Comparison of ENCODE assay signal across 8 cellular contexts in the genomic region with DNA sequence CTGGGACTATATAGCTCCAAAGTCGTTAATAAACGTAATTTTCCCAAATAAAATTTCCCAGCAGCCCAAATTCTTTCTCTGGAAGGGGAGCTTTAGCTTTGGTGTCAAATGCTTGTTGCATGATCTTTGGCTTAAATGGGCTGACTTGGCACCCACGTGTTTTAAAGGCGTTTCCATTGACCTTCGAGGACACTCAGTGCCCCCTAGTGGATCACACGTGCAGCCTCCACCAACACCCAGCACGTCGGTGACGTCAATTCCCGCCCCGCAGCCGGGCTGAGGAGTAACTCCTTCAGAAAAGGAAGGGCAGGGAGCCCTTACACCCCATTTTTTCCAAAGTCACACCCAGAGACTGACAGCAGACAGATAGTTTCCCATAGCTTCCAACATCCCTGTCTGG.
DNase-seq lines count a peak whose midpoint lies in the region; ATAC-seq, FAIRE-seq and TF ChIP-seq lines count a peak whose summit lies in the region.

No MANE protein-coding gene starts in this region.

- peak overlapping the region; percentile 17 for H3K4me2 ChIP-seq in SU-DHL-6 (ENCODE audit: low read depth, low read length, poor library complexity, severe bottlenecking)

- DNase-seq in Calu3 (peak; percentile 7), GM12891 (ENCODE audit: insufficient read length, low spot score) (no peak), osteocyte (ENCODE audit: extremely low spot score, unreplicated experiment) (no peak), midbrain (lab: John Stamatoyannopoulos, UW) (no peak), EL (no peak), Kasumi-1 (lab: John Stamatoyannopoulos, UW) (no peak)

- FAIRE-seq in GM12891 (lab: Jason Lieb, UNC), result peak; percentile 70

- peak overlapping the region; percentile 15 for H2AFZ ChIP-seq in SU-DHL-6 (ENCODE audit: low read depth, low read length, severe bottlenecking)

- H3K27me3 Mint-ChIP-seq in Calu3 (ENCODE audit: unreplicated experiment) (no peaks in the 10 kb centered on the region), osteocyte (ENCODE audit: unreplicated experiment) (no peaks in the 10 kb centered on the region)

- H3K9me3 Mint-ChIP-seq in Calu3 (ENCODE audit: low read depth, unreplicated experiment) (peaks cover 13% of the 10 kb centered on the region), osteocyte (ENCODE audit: unreplicated experiment) (peaks cover 26% of the 10 kb centered on the region)

- no peaks in the 10 kb centered on the region for H4K20me1 ChIP-seq in SU-DHL-6 (ENCODE audit: low read depth, low read length)

- H3K36me3 Mint-ChIP-seq in Calu3 (ENCODE audit: insufficient read depth, unreplicated experiment) (no peaks in the 10 kb centered on the region), osteocyte (ENCODE audit: unreplicated experiment) (peaks cover 2% of the 10 kb centered on the region)

- no peaks in the 10 kb centered on the region for H3K27me3 ChIP-seq in SU-DHL-6 (ENCODE audit: low read length)

- no peaks in the 10 kb centered on the region for H3K9me3 ChIP-seq in SU-DHL-6 (ENCODE audit: insufficient read depth, low read length)

- H3K9me2 ChIP-seq in SU-DHL-6 (replicated peaks; ENCODE audit: insufficient read depth, low read length), result no peaks in the 10 kb centered on the region

- no peaks in the 10 kb centered on the region for H3F3A ChIP-seq in SU-DHL-6 (ENCODE audit: insufficient read depth)

- H3K36me3 ChIP-seq in SU-DHL-6 (ENCODE audit: low read length), result no peaks in the 10 kb centered on the region

- no peaks in the 10 kb centered on the region for H3K79me2 ChIP-seq in SU-DHL-6 (ENCODE audit: insufficient read depth, low read length)

- CTCF ChIA-PET in Calu3 (lab: Charles Lee), result no interaction called here

- no peak overlapping the region for H3K27ac ChIP-seq in SU-DHL-6 (ENCODE audit: low read depth, low read length)

- no peak overlapping the region for H3K4me3 Mint-ChIP-seq in Calu3 (ENCODE audit: low read depth, unreplicated experiment)
- H3K4me3 Mint-ChIP-seq in osteocyte (ENCODE audit: unreplicated experiment), result no peak overlapping the region

- H3K9ac ChIP-seq in SU-DHL-6 (ENCODE audit: low read length), result no peak overlapping the region

- ATAC-seq in HG03442 (IDR thresholded peaks at IDR 0.05; ENCODE audit: unreplicated experiment), result peak; percentile 80

- TF ChIP-seq CTCF in Calu3 (IDR thresholded peaks at IDR 0.05; ENCODE audit: unreplicated experiment) (no peak), SU-DHL-6 (IDR thresholded peaks at IDR 0.05; ENCODE audit: insufficient read depth, low read length, poor library complexity, severe bottlenecking) (peak; percentile 85), osteocyte (IDR thresholded peaks at IDR 0.05) (peak; percentile 29)

- BruUV-seq in Calu3 (replicated peaks; lab: Mats Ljungman, UMichigan), result no TSS peak

- intact Hi-C loops in Calu3 (cut with micrococcal nuclease; ENCODE audit: unreplicated experiment), result no loop called here

- no peak overlapping the region for H3K4me3 ChIP-seq in SU-DHL-6 (ENCODE audit: insufficient read depth, low read length, poor library complexity, severe bottlenecking)

- H3K27ac Mint-ChIP-seq in Calu3 (ENCODE audit: unreplicated experiment) (no peak overlapping the region), osteocyte (ENCODE audit: unreplicated experiment) (no peak overlapping the region)

- TF ChIP-seq POLR2A in GM12891 (IDR thresholded peaks at IDR 0.05; ENCODE audit: low read depth, low read length), result no peak

- H3K4me1 Mint-ChIP-seq in Calu3 (ENCODE audit: low read depth, unreplicated experiment) (no peaks in the 10 kb centered on the region), osteocyte (ENCODE audit: unreplicated experiment) (no peaks in the 10 kb centered on the region)

TF ChIP-seq in GM12891, 5 proteins besides CTCF, POLR2A, EP300 and RAD21:
- TF ChIP-seq POLR2AphosphoS5 (IDR thresholded peaks at IDR 0.05; ENCODE audit: low read depth, low read length) (no peak), POU2F2 (IDR thresholded peaks at IDR 0.05; ENCODE audit: low read depth, low read length) (no peak), TAF1 (IDR thresholded peaks at IDR 0.05; ENCODE audit: low read depth, low read length) (no peak), PAX5 (IDR thresholded peaks at IDR 0.05; ENCODE audit: insufficient read depth, low read length, severe bottlenecking) (no peak), SPI1 (IDR thresholded peaks at IDR 0.05; ENCODE audit: low read depth, low read length) (no peak)
TF ChIP-seq in GM12891: peak in this region for 0.
